Comparison of ENCODE assay signal across 9 cellular contexts in genomic region chr14:105528197-105528858, GRCh38. TPM values are rescaled to one million over a fixed set of nuclear protein-coding genes. Genes with fewer than 3 reads are reported as not detected.
DNase-seq lines count a peak whose midpoint lies in the region; ATAC-seq and TF ChIP-seq lines count a peak whose summit lies in the region.
"Had no signal": no experiment of that assay in that cellular context is flagged by ENCODE, and none has a peak within 500 bp of the region (broad histone marks: within the 10 kb centered on the region; RNA-seq: fewer than 3 reads in every experiment).

No MANE protein-coding gene starts in this region.

- DNase-seq in Calu3 (peak; percentile 85), HT1080 (ENCODE audit: low read depth) (peak; percentile 55), Peyer's patch (peak; percentile 70 to 90 (median 83)), fibroblast of pulmonary artery (ENCODE audit: low read depth) (peak; percentile 73), OCI-M2 (lab: John Stamatoyannopoulos, UW; ENCODE audit: unreplicated experiment) (no peak)
- peak; percentile 72 for DNase-seq in stimulated activated naive B cell treated with anti-CD40 and anti-IgM and Interleukin-4, amounts not matched to agents 10 μg/mL and 1 μg/mL and 100 μg/mL, for 72 hours

- H3K27ac Mint-ChIP-seq in Calu3 (ENCODE audit: unreplicated experiment) = no peak overlapping the region
- H3K27ac Mint-ChIP-seq in activated T-helper 17 cell treated with anti-CD3 and anti-CD28 coated beads, Interleukin-2, amount 50 U/mL, for 72 hours = peak overlapping the region; percentile 78
- H3K27ac Mint-ChIP-seq in nephron = no peak overlapping the region
- H3K27ac Mint-ChIP-seq in stimulated activated naive B cell treated with anti-CD40 and anti-IgM and Interleukin-4, amounts not matched to agents 10 μg/mL and 1 μg/mL and 100 μg/mL, for 72 hours = peak overlapping the region; percentile 92

- BruUV-seq in Calu3 (replicated peaks; lab: Mats Ljungman, UMichigan) = no TSS peak

- H3K9me3 ChIP-seq in Peyer's patch = no peaks in the 10 kb centered on the region

- TF ChIP-seq CTCF in Calu3 (IDR thresholded peaks at IDR 0.05; ENCODE audit: unreplicated experiment) = peak; percentile 77
- TF ChIP-seq CTCF in Peyer's patch (IDR thresholded peaks at IDR 0.05) = peak; percentile 59 to 92 (median 89)
- TF ChIP-seq CTCF in fibroblast of pulmonary artery (IDR thresholded peaks at IDR 0.05; ENCODE audit: low read length, missing control alignments) = peak; percentile 47
- TF ChIP-seq CTCF in nephron (IDR thresholded peaks at IDR 0.05; ENCODE audit: unreplicated experiment in 3 of 3) = peak; percentile 80 to 92 (median 88)

- peak overlapping the region in 3 of 4 donors; percentile 41 to 73 (median 50) for H3K27ac ChIP-seq in Peyer's patch
- H3K27ac ChIP-seq: epithelial cell of prostate had no signal

- H3K4me1 Mint-ChIP-seq in Calu3 (ENCODE audit: low read depth, unreplicated experiment) (no peaks in the 10 kb centered on the region), nephron (no peaks in the 10 kb centered on the region)
- no peaks in the 10 kb centered on the region for H3K4me1 Mint-ChIP-seq in activated T-helper 17 cell treated with anti-CD3 and anti-CD28 coated beads, Interleukin-2, amount 50 U/mL, for 72 hours
- H3K4me1 Mint-ChIP-seq in stimulated activated naive B cell treated with anti-CD40 and anti-IgM and Interleukin-4, amounts not matched to agents 10 μg/mL and 1 μg/mL and 100 μg/mL, for 72 hours = peaks cover 45 to 64% of the 10 kb centered on the region in 2 donors

- H3K4me3 ChIP-seq in Peyer's patch (peak overlapping the region; percentile 58 to 67 (median 66)), fibroblast of pulmonary artery (replicated peaks; ENCODE audit: low read depth, low read length) (peak overlapping the region; percentile 59)

- peaks cover 0 to 12% of the 10 kb centered on the region in 2 donors for H3K27me3 ChIP-seq in Peyer's patch

- intact Hi-C loops in Calu3 (cut with micrococcal nuclease; ENCODE audit: unreplicated experiment) = no loop called here

- H3K4me1 ChIP-seq in Peyer's patch = peaks cover 0 to 52% (median 30%) of the 10 kb centered on the region in 4 donors

- H3K9me3 Mint-ChIP-seq in Calu3 (ENCODE audit: low read depth, unreplicated experiment) (no peaks in the 10 kb centered on the region), nephron (no peaks in the 10 kb centered on the region)
- no peaks in the 10 kb centered on the region for H3K9me3 Mint-ChIP-seq in activated T-helper 17 cell treated with anti-CD3 and anti-CD28 coated beads, Interleukin-2, amount 50 U/mL, for 72 hours
- H3K9me3 Mint-ChIP-seq in stimulated activated naive B cell treated with anti-CD40 and anti-IgM and Interleukin-4, amounts not matched to agents 10 μg/mL and 1 μg/mL and 100 μg/mL, for 72 hours = no peaks in the 10 kb centered on the region

- H3K27me3 Mint-ChIP-seq in Calu3 (ENCODE audit: unreplicated experiment) = peaks cover 53% of the 10 kb centered on the region
- no peaks in the 10 kb centered on the region for H3K27me3 Mint-ChIP-seq in activated T-helper 17 cell treated with anti-CD3 and anti-CD28 coated beads, Interleukin-2, amount 50 U/mL, for 72 hours
- H3K27me3 Mint-ChIP-seq in nephron (ENCODE audit: low read depth) = peaks cover 25% of the 10 kb centered on the region
- peaks cover 12 to 31% of the 10 kb centered on the region in 2 donors for H3K27me3 Mint-ChIP-seq in stimulated activated naive B cell treated with anti-CD40 and anti-IgM and Interleukin-4, amounts not matched to agents 10 μg/mL and 1 μg/mL and 100 μg/mL, for 72 hours

- H3K36me3 ChIP-seq in Peyer's patch = no peaks in the 10 kb centered on the region

- ATAC-seq in activated T-helper 17 cell treated with anti-CD3 and anti-CD28 coated beads, Interleukin-2, amount 50 U/mL, for 72 hours (replicated peaks) = peak; percentile 79
- peak; percentile 48 to 64 for ATAC-seq in stimulated activated naive B cell treated with anti-CD40 and anti-IgM and Interleukin-4, amounts not matched to agents 10 μg/mL and 1 μg/mL and 100 μg/mL, for 72 hours (replicated peaks)

- CTCF ChIA-PET in Calu3 (lab: Charles Lee) = interaction anchor here (0.6 to 1.3 kb wide), 7 partner anchors 17 to 835 kb away, joined by 3 to 6 read pairs (median 4); no protein-coding TSS in a partner anchor

- no peak for TF ChIP-seq POLR2A in Peyer's patch (IDR thresholded peaks at IDR 0.05)

- H3K36me3 Mint-ChIP-seq in Calu3 (ENCODE audit: insufficient read depth, unreplicated experiment) (peaks cover 26% of the 10 kb centered on the region), nephron (ENCODE audit: low read depth) (no peaks in the 10 kb centered on the region)
- peaks cover 6% of the 10 kb centered on the region for H3K36me3 Mint-ChIP-seq in activated T-helper 17 cell treated with anti-CD3 and anti-CD28 coated beads, Interleukin-2, amount 50 U/mL, for 72 hours (ENCODE audit: low read depth)
- peaks cover 3% of the 10 kb centered on the region in 2 donors for H3K36me3 Mint-ChIP-seq in stimulated activated naive B cell treated with anti-CD40 and anti-IgM and Interleukin-4, amounts not matched to agents 10 μg/mL and 1 μg/mL and 100 μg/mL, for 72 hours

- peak overlapping the region; percentile 55 for H3K4me3 Mint-ChIP-seq in Calu3 (ENCODE audit: low read depth, unreplicated experiment)
- peak overlapping the region; percentile 74 for H3K4me3 Mint-ChIP-seq in activated T-helper 17 cell treated with anti-CD3 and anti-CD28 coated beads, Interleukin-2, amount 50 U/mL, for 72 hours
- peak overlapping the region; percentile 78 to 85 (median 80) for H3K4me3 Mint-ChIP-seq in nephron
- H3K4me3 Mint-ChIP-seq in stimulated activated naive B cell treated with anti-CD40 and anti-IgM and Interleukin-4, amounts not matched to agents 10 μg/mL and 1 μg/mL and 100 μg/mL, for 72 hours = peak overlapping the region; percentile 86 to 92

RNA-seq across cellular contexts. Expression of gene TMEM121, which starts 1.9 kb away (rescaled TPM):
- 0.38 and 0.42 TPM in 2 replicates for total RNA-seq in Calu3 (2022)
- 3.5 and 4.4 TPM in 2 replicates for total RNA-seq in HT1080 (2014; rRNA removed; shearing (Covaris generic))
- 6.0 and 8.7 TPM in 2 replicates for polyA plus RNA-seq in HT1080 (2015; cell fraction: cytosol; rRNA removed)
- polyA plus RNA-seq in HT1080 (2015; cell fraction: nucleus; rRNA removed) = 2.9 and 4.9 TPM in 2 replicates
- total RNA-seq in Peyer's patch = 1 to 10 TPM in 2 of 4 donors, under 1 TPM in 1, not detected in 1; 0.94 to 2.5 (median 1.1) TPM
- 10 to 100 TPM in 1 of 2 donors, 1 to 10 TPM in 1; 2.5 to 12.3 TPM for total RNA-seq in activated T-helper 17 cell treated with anti-CD3 and anti-CD28 coated beads, Interleukin-2, amount 50 U/mL, for 72 hours

RNA-seq across cellular contexts. Expression of gene TEDC1, which starts 37.3 kb away (rescaled TPM):
- 33.7 and 36.8 TPM in 2 replicates for total RNA-seq in Calu3 (2022)
- total RNA-seq in HT1080 (2014; rRNA removed; shearing (Covaris generic)) = 49.3 and 50.2 TPM in 2 replicates
- 27.0 and 29.6 TPM in 2 replicates for polyA plus RNA-seq in HT1080 (2015; cell fraction: cytosol; rRNA removed)
- 35.6 and 38.8 TPM in 2 replicates for polyA plus RNA-seq in HT1080 (2015; cell fraction: nucleus; rRNA removed)
- total RNA-seq in Peyer's patch = 10 to 100 TPM in 2 of 4 donors, 1 to 10 TPM in 2; 7.0 to 42.1 (median 15.1) TPM
- 10 to 100 TPM; 23.3 to 39.1 TPM for total RNA-seq in activated T-helper 17 cell treated with anti-CD3 and anti-CD28 coated beads, Interleukin-2, amount 50 U/mL, for 72 hours

RNA-seq across cellular contexts. Expression of gene CRIP1, which starts 41.6 kb away (rescaled TPM):
- total RNA-seq in Calu3 (2022) (7.1 and 13.2 TPM in 2 replicates), Peyer's patch (100 to 1,000 TPM in 1 of 4 donors, 10 to 100 TPM in 3; 33.8 to 239 (median 37.8) TPM)
- 1.8 TPM in 1 of 2 replicates, not detected in the other for total RNA-seq in HT1080 (2014; rRNA removed; shearing (Covaris generic))
- polyA plus RNA-seq in HT1080 (2015; cell fraction: cytosol; rRNA removed) = not detected in 2 replicates
- 1.6 and 3.0 TPM in 2 replicates for polyA plus RNA-seq in HT1080 (2015; cell fraction: nucleus; rRNA removed)
- total RNA-seq in activated T-helper 17 cell treated with anti-CD3 and anti-CD28 coated beads, Interleukin-2, amount 50 U/mL, for 72 hours = 100 to 1,000 TPM; 271 to 358 TPM

RNA-seq across cellular contexts. Expression of gene CRIP2, which starts 53.7 kb away (rescaled TPM):
- total RNA-seq in Calu3 (2022) = 70.1 and 71.8 TPM in 2 replicates
- 99.3 and 127 TPM in 2 replicates for total RNA-seq in HT1080 (2014; rRNA removed; shearing (Covaris generic))
- polyA plus RNA-seq in HT1080 (2015; cell fraction: cytosol; rRNA removed) = 150 and 193 TPM in 2 replicates
- polyA plus RNA-seq in HT1080 (2015; cell fraction: nucleus; rRNA removed) = 69.0 and 94.3 TPM in 2 replicates
- 10 to 100 TPM; 20.8 to 69.3 (median 41.9) TPM for total RNA-seq in Peyer's patch
- total RNA-seq in activated T-helper 17 cell treated with anti-CD3 and anti-CD28 coated beads, Interleukin-2, amount 50 U/mL, for 72 hours = 1 to 10 TPM in 1 of 2 donors, under 1 TPM in 1; 0.97 to 2.2 TPM

Comparison
In these comparisons a context has a peak if more than half of its experiments do, and no peak if none do; other contexts are left out.
1. H3K27ac Mint-ChIP-seq: peak in activated T-helper 17 cell treated with anti-CD3 and anti-CD28 coated beads, Interleukin-2, amount 50 U/mL, for 72 hours (single experiment) and stimulated activated naive B cell treated with anti-CD40 and anti-IgM and Interleukin-4, amounts not matched to agents 10 μg/mL and 1 μg/mL and 100 μg/mL, for 72 hours (single experiment); none in Calu3 (single experiment) and nephron (0 of 3).
2. Peak in every context shown above with its lines, with median percentiles within 50 percentile points of each other: H3K4me3 Mint-ChIP-seq and CTCF ChIP-seq.